In the genomic region with DNA sequence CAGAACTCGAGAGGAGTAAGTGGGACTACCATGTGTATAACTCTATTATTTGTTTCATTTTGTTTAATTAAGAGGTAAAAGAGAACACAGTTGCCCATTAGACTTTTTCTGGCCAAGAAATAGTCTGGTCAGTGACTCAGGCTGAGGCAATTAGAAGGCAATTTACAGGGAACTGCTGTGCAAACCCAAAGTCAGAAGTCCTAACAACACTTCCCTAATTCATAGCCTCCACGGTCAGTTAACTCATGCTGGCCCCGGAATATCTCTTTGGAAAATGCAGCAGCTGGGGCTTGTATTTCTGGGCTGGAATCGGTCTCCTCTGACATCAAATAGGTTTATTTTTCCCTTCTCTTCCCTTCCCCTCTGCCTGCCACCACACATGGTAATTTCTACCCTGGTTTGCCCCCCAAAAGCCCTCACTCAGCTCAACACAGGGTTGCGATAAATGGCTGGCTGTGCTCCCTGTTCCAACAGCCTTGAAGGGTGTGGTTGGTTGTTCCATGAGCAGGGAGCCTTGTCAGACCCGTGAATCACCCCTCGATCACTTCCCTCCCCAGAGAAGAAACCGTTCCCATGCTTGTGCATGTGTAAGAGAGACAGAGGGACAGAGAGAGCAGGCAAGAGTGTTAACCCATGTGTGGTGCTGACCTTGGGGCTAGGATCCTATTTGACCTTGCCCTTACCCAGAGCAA, we compare ENCODE assay signal across 9 cellular contexts. TPM values are rescaled to one million over a fixed set of nuclear protein-coding genes. Genes with fewer than 3 reads are reported as not detected.
DNase-seq lines count a peak whose midpoint lies in the region; ATAC-seq and TF ChIP-seq lines count a peak whose summit lies in the region.
"Had no signal": no experiment of that assay in that cellular context is flagged by ENCODE, and none has a peak within 500 bp of the region (broad histone marks: within the 10 kb centered on the region; RNA-seq: fewer than 3 reads in every experiment).

No MANE protein-coding gene starts in this region.

- H3K27me3 ChIP-seq in rectal smooth muscle tissue (ENCODE audit: control insufficient read depth, insufficient read depth, low read length): no peaks in the 10 kb centered on the region
- no peaks in the 10 kb centered on the region for H3K27me3 ChIP-seq in CD4-positive, alpha-beta memory T cell (ENCODE audit: insufficient read depth, low read length)

- peaks cover 24% of the 10 kb centered on the region for H3K4me1 Mint-ChIP-seq in activated T-cell treated with anti-CD3 and anti-CD28 coated beads, Interleukin-2, amount 50 U/mL, for 72 hours (ENCODE audit: low read depth)
- H3K4me1 Mint-ChIP-seq in CD4-positive, alpha-beta memory T cell: peaks cover 22 to 36% (median 31%) of the 10 kb centered on the region in 4 donors

- H3K27ac Mint-ChIP-seq in activated T-cell treated with anti-CD3 and anti-CD28 coated beads, Interleukin-2, amount 50 U/mL, for 72 hours: no peak overlapping the region
- no peak overlapping the region for H3K27ac Mint-ChIP-seq in CD4-positive, alpha-beta memory T cell

- TF ChIP-seq CTCF in fibroblast of villous mesenchyme (IDR thresholded peaks at IDR 0.05; ENCODE audit: insufficient read depth, low read depth, low read length): no peak

- ATAC-seq in SK-N-SH treated with all-trans-retinoic acid at 6 μM for 48 hours: peak; percentile 24; the same call in 2 of the 3 replicates
- ATAC-seq in activated T-cell treated with anti-CD3 and anti-CD28 coated beads, Interleukin-2, amount 50 U/mL, for 72 hours (replicated peaks in 1 of 2): no peak

- no peaks in the 10 kb centered on the region for H3K36me3 Mint-ChIP-seq in activated T-cell treated with anti-CD3 and anti-CD28 coated beads, Interleukin-2, amount 50 U/mL, for 72 hours (ENCODE audit: insufficient read depth in 2 of 2)
- no peaks in the 10 kb centered on the region for H3K36me3 Mint-ChIP-seq in CD4-positive, alpha-beta memory T cell

- peak overlapping the region; percentile 69 for H3K27ac ChIP-seq in rectal smooth muscle tissue (ENCODE audit: low read depth, low read length)
- H3K27ac ChIP-seq in CD4-positive, alpha-beta memory T cell (ENCODE audit: low read depth, low read length): no peak overlapping the region

- no peaks in the 10 kb centered on the region for H3K9me3 Mint-ChIP-seq in activated T-cell treated with anti-CD3 and anti-CD28 coated beads, Interleukin-2, amount 50 U/mL, for 72 hours
- H3K9me3 Mint-ChIP-seq in CD4-positive, alpha-beta memory T cell: no peaks in the 10 kb centered on the region

- no peak overlapping the region for H3K9ac ChIP-seq in rectal smooth muscle tissue (ENCODE audit: low read length)

- H3K4me3 Mint-ChIP-seq in activated T-cell treated with anti-CD3 and anti-CD28 coated beads, Interleukin-2, amount 50 U/mL, for 72 hours: no peak overlapping the region
- H3K4me3 Mint-ChIP-seq in CD4-positive, alpha-beta memory T cell: no peak overlapping the region

- H3K36me3 ChIP-seq in rectal smooth muscle tissue (ENCODE audit: control insufficient read depth, insufficient read depth, low read length): no peaks in the 10 kb centered on the region
- H3K36me3 ChIP-seq in CD4-positive, alpha-beta memory T cell (ENCODE audit: insufficient read depth, low read length): no peaks in the 10 kb centered on the region

- CTCF ChIA-PET in CD4-positive, alpha-beta memory T cell (lab: Charles Lee; ENCODE audit: partially characterized antibody): no interaction called here

- no peaks in the 10 kb centered on the region for H3K9me3 ChIP-seq in CD4-positive, alpha-beta memory T cell (ENCODE audit: control insufficient read depth in 1 of 2, low read length in 2 of 2)

- POLR2A ChIA-PET in CD4-positive, alpha-beta memory T cell (lab: Charles Lee; ENCODE audit: partially characterized antibody): no interaction called here

- peaks cover 21% of the 10 kb centered on the region for H3K4me1 ChIP-seq in rectal smooth muscle tissue (ENCODE audit: control insufficient read depth, insufficient read depth, low read length)
- peaks cover 37% of the 10 kb centered on the region for H3K4me1 ChIP-seq in CD4-positive, alpha-beta memory T cell (ENCODE audit: insufficient read depth, low read length)

- DNase-seq in EL (peak; percentile 86), fibroblast of villous mesenchyme (ENCODE audit: low read depth) (peak; percentile 72), SK-N-DZ (ENCODE audit: low spot score) (no peak), NCI-H2081 treated with DMSO at 0.1 percent for 48 hours (lab: John Stamatoyannopoulos, UW) (no peak)
- DNase-seq in activated T-cell treated with anti-CD3 and anti-CD28 coated beads, Interleukin-2, amount 50 U/mL, for 72 hours: no peak
- no peak for DNase-seq in CD4-positive, alpha-beta memory T cell
- DNase-seq: GF-D8 had no signal

- H3K4me3 ChIP-seq in fibroblast of villous mesenchyme (ENCODE audit: low read depth, low read length) (no peak overlapping the region), rectal smooth muscle tissue (ENCODE audit: low read length) (peak overlapping the region; percentile 2)
- no peak overlapping the region for H3K4me3 ChIP-seq in CD4-positive, alpha-beta memory T cell (ENCODE audit: low read length in 2 of 2)

- peaks cover 38% of the 10 kb centered on the region for H3K27me3 Mint-ChIP-seq in activated T-cell treated with anti-CD3 and anti-CD28 coated beads, Interleukin-2, amount 50 U/mL, for 72 hours (ENCODE audit: low read depth)
- H3K27me3 Mint-ChIP-seq in CD4-positive, alpha-beta memory T cell: peaks cover 11 to 15% of the 10 kb centered on the region in 2 donors

- intact Hi-C loops in CD4-positive, alpha-beta memory T cell (cut with micrococcal nuclease): loop anchor here (10.0 kb wide), 2 partner anchors 45 to 245 kb away; no protein-coding TSS in a partner anchor

TF ChIP-seq in SK-N-SH treated with all-trans-retinoic acid at 6 μM for 48 hours, 23 proteins besides CTCF, POLR2A, EP300 and RAD21:
- TF ChIP-seq TCF4 (CRISPR knock-in tag; IDR thresholded peaks at IDR 0.05; ENCODE audit: borderline replicate concordance) (no peak), ARNTL (CRISPR knock-in tag; IDR thresholded peaks at IDR 0.05; ENCODE audit: borderline replicate concordance, low read depth) (no peak), CSRNP3 (CRISPR knock-in tag; IDR thresholded peaks at IDR 0.05) (no peak), ESRRG (CRISPR knock-in tag; IDR thresholded peaks at IDR 0.05) (no peak), RARB (CRISPR knock-in tag; IDR thresholded peaks at IDR 0.05) (no peak), ISL1 (CRISPR knock-in tag; IDR thresholded peaks at IDR 0.05) (no peak), ZFP3 (CRISPR knock-in tag; IDR thresholded peaks at IDR 0.05) (no peak), ZNF8 (CRISPR knock-in tag; IDR thresholded peaks at IDR 0.05) (no peak), GLIS3 (CRISPR knock-in tag; IDR thresholded peaks at IDR 0.05) (no peak)
- TF ChIP-seq, protein P1, sequence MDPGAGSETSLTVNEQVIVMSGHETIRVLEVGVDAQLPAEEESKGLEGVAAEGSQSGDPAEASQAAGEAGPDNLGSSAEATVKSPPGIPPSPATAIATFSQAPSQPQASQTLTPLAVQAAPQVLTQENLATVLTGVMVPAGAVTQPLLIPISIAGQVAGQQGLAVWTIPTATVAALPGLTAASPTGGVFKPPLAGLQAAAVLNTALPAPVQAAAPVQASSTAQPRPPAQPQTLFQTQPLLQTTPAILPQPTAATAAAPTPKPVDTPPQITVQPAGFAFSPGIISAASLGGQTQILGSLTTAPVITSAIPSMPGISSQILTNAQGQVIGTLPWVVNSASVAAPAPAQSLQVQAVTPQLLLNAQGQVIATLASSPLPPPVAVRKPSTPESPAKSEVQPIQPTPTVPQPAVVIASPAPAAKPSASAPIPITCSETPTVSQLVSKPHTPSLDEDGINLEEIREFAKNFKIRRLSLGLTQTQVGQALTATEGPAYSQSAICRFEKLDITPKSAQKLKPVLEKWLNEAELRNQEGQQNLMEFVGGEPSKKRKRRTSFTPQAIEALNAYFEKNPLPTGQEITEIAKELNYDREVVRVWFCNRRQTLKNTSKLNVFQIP (CRISPR knock-in tag; IDR thresholded peaks at IDR 0.05; ENCODE audit: borderline replicate concordance, low read depth): no peak
TF ChIP-seq in SK-N-SH treated with all-trans-retinoic acid at 6 μM for 48 hours: peak in this region for 0.

RNA-seq across cellular contexts. Expression of gene SH3PXD2A, which starts 5.3 kb away (rescaled TPM):
- 58.3 and 64.4 TPM in 2 replicates for total RNA-seq in fibroblast of villous mesenchyme
- total RNA-seq in activated T-cell treated with anti-CD3 and anti-CD28 coated beads, Interleukin-2, amount 50 U/mL, for 72 hours: 10 to 100 TPM in 1 of 2 donors, 1 to 10 TPM in 1; 7.8 to 10.2 TPM
- polyA plus RNA-seq in SK-N-DZ (2014; cell fraction: cytosol; rRNA removed): 5.3 and 5.6 TPM in 2 replicates
- 9.6 and 14.8 TPM in 2 replicates for polyA plus RNA-seq in SK-N-DZ (2014; cell fraction: nucleus; rRNA removed)
- 10 to 100 TPM; 16.9 to 17.5 TPM for total RNA-seq in CD4-positive, alpha-beta memory T cell
- under 1 TPM; 0.39 to 0.77 TPM for polyA plus RNA-seq in CD4-positive, alpha-beta memory T cell

Comparison
In these comparisons a context has a peak if more than half of its experiments do, and no peak if none do; other contexts are left out.
1. DNase-seq: peak in EL (single experiment) and fibroblast of villous mesenchyme (single experiment); none in activated T-cell treated with anti-CD3 and anti-CD28 coated beads, Interleukin-2, amount 50 U/mL, for 72 hours (0 of 2), SK-N-DZ (single experiment), NCI-H2081 treated with DMSO at 0.1 percent for 48 hours (single experiment) and CD4-positive, alpha-beta memory T cell (0 of 5).